ENCODE assay signal across 28 cellular contexts in the genomic region with DNA sequence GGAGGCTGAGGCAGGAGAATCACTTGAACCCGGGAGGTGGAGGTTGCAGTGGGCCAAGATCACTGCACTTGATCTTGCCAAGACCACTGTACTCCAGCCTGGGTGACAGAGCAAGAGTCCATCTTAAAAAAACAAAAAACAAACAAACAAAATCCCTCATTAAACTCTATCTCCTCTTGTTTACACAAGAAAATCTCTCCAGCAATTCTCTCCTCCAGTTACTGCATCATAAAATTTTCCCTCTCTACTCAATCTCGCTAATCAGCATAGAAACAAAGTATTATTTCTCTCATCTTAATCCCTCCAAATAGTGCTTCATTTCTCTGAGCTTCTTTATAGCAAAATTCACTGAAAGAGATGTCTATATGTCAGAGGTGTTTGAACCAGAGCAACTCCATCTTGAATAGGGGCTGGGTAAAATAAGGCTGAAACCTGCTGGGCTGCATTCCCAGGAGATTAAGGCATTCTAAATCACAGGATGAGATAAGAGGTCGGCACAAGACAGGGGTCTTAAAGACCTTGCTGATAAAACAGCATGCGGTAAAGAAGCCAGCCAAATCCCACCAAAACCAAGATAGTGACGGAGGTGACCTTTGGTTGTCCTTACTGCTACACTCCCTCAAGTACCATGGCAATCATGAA. TPM values are rescaled to one million over a fixed set of nuclear protein-coding genes. Genes with fewer than 3 reads are reported as not detected.
DNase-seq lines count a peak whose midpoint lies in the region; ATAC-seq and TF ChIP-seq lines count a peak whose summit lies in the region.
"Had no signal": no experiment of that assay in that cellular context is flagged by ENCODE, and none has a peak within 500 bp of the region (broad histone marks: within the 10 kb centered on the region; RNA-seq: fewer than 3 reads in every experiment).

No MANE protein-coding gene starts in this region.

- no peak overlapping the region for H2AFZ ChIP-seq in neural progenitor cell (replicated peaks)

- peaks cover 31% of the 10 kb centered on the region for H4K20me1 ChIP-seq in neural progenitor cell (ENCODE audit: low read depth)

- no peaks in the 10 kb centered on the region for H3K9me3 ChIP-seq in endodermal cell (ENCODE audit: control insufficient read depth, low read length)
- H3K9me3 ChIP-seq in neural progenitor cell (ENCODE audit: low read depth), result no peaks in the 10 kb centered on the region
- H3K9me3 ChIP-seq: SK-N-SH had no signal

- TF ChIP-seq CTCF in endodermal cell (conservative IDR thresholded peaks at IDR 0.05), result no peak
- TF ChIP-seq CTCF in neural progenitor cell (IDR thresholded peaks at IDR 0.05), result no peak

- H3K27ac ChIP-seq in endodermal cell (ENCODE audit: low read depth, low read length) (no peak overlapping the region), neural progenitor cell (no peak overlapping the region)
- H3K27ac ChIP-seq: 22Rv1 had no signal

- H3K9ac ChIP-seq in endodermal cell (ENCODE audit: extremely low read depth, low read length, poor library complexity, severe bottlenecking), result no peak overlapping the region
- H3K9ac ChIP-seq in neural progenitor cell, result no peak overlapping the region
- H3K9ac ChIP-seq: SK-N-SH had no signal

- peaks cover 13% of the 10 kb centered on the region for H3F3A ChIP-seq in neural progenitor cell (ENCODE audit: low read depth)

- no peak for ATAC-seq in HG02610 (IDR thresholded peaks at IDR 0.05; ENCODE audit: unreplicated experiment)
- ATAC-seq: HCT116, PC-3 had no signal

- H3K9me3 Mint-ChIP-seq in endodermal cell (no peaks in the 10 kb centered on the region), neural progenitor cell (peaks cover 13% of the 10 kb centered on the region)
- H3K9me3 Mint-ChIP-seq: CD14-positive monocyte; CD8-positive, alpha-beta memory T cell had no signal

- no peak overlapping the region for H3K4me3 Mint-ChIP-seq in endodermal cell
- no peak overlapping the region for H3K4me3 Mint-ChIP-seq in neural progenitor cell
- H3K4me3 Mint-ChIP-seq: B cell; CD14-positive monocyte; CD8-positive, alpha-beta memory T cell had no signal

- peaks cover 93% of the 10 kb centered on the region for H3K79me2 ChIP-seq in neural progenitor cell (ENCODE audit: low read depth)

- 40 to 64% methylated on average over 3 to 5 of the region's 5 CpGs for WGBS in endodermal cell (ENCODE audit: insufficient coverage in 1 of 2, insufficient read length in 1 of 2), 2 experiments

- no peak overlapping the region for H3K27ac Mint-ChIP-seq in endodermal cell
- no peak overlapping the region for H3K27ac Mint-ChIP-seq in neural progenitor cell
- H3K27ac Mint-ChIP-seq: B cell; CD14-positive monocyte; CD8-positive, alpha-beta memory T cell had no signal

- H3K4me3 ChIP-seq in endodermal cell (ENCODE audit: low read length) (no peak overlapping the region), neural progenitor cell (no peak overlapping the region)

- H3K36me3 Mint-ChIP-seq in endodermal cell (ENCODE audit: low read depth) (peaks cover 1% of the 10 kb centered on the region), neural progenitor cell (peaks cover 7% of the 10 kb centered on the region)
- H3K36me3 Mint-ChIP-seq: CD14-positive monocyte had no signal

- H3K4me2 ChIP-seq in neural progenitor cell, result peak overlapping the region; percentile 34
- H3K4me2 ChIP-seq: SK-N-SH had no signal

- DNase-seq in NCI-H82 (lab: John Stamatoyannopoulos, UW), result peak; percentile 13
- no peak for DNase-seq in NCI-H82 treated with DMSO at 0.1 percent for 48 hours (lab: John Stamatoyannopoulos, UW; ENCODE audit: unreplicated experiment)
- peak; percentile 37 for DNase-seq in LoVo (ENCODE audit: low spot score)
- DNase-seq in endodermal cell, result peak; percentile 77
- DNase-seq in neural progenitor cell (ENCODE audit: low spot score), result peak; percentile 59
- DNase-seq in NCI-H2107 (lab: John Stamatoyannopoulos, UW), result no peak
- DNase-seq in stimulated activated CD4-positive, alpha-beta T cell treated with anti-CD3 and anti-CD28 coated beads, Interleukin-2, amount 100 ng/mL, for 24 hours, result no peak
- DNase-seq: CD8-positive, alpha-beta memory T cell; DMS153; DND-41; KG1; NCI-H1048; NCI-H1417; NCI-H1694; NCI-H2081; NCI-H2171; NCI-H226; NCI-H510A; NCI-H748 treated with DMSO at 0.1 percent for 48 hours; NK-92 treated with Interleukin-12 subunit alpha and Interleukin-12 subunit beta, amount 100 ng/mL, for 24 hours; PC-3; SK-N-SH; SW 1271 had no signal

- H3K27me3 ChIP-seq in endodermal cell (ENCODE audit: control insufficient read depth, insufficient read depth, low read length, poor library complexity, severe bottlenecking) (no peaks in the 10 kb centered on the region), neural progenitor cell (no peaks in the 10 kb centered on the region)

- H3K4me1 Mint-ChIP-seq in endodermal cell (peaks cover 15% of the 10 kb centered on the region), neural progenitor cell (no peaks in the 10 kb centered on the region)
- H3K4me1 Mint-ChIP-seq: CD14-positive monocyte had no signal

- no peaks in the 10 kb centered on the region for H3K36me3 ChIP-seq in endodermal cell (ENCODE audit: control insufficient read depth, insufficient read depth, low read length)
- H3K36me3 ChIP-seq in neural progenitor cell, result no peaks in the 10 kb centered on the region

- H3K27me3 Mint-ChIP-seq in endodermal cell (ENCODE audit: insufficient read depth), result no peaks in the 10 kb centered on the region
- no peaks in the 10 kb centered on the region for H3K27me3 Mint-ChIP-seq in neural progenitor cell (ENCODE audit: insufficient read depth, low read depth)
- H3K27me3 Mint-ChIP-seq: B cell; CD8-positive, alpha-beta memory T cell had no signal

- H3K4me1 ChIP-seq in endodermal cell (ENCODE audit: control insufficient read depth, insufficient read depth, low read length), result no peaks in the 10 kb centered on the region
- H3K4me1 ChIP-seq in neural progenitor cell, result peaks cover 27% of the 10 kb centered on the region

RNA-seq across cellular contexts. Expression of a gene that starts 19.8 kb away (rescaled TPM):
- total RNA-seq in endodermal cell (10 to 100 TPM; 56.9 to 65.8 TPM), neural progenitor cell (ENCODE audit: low replicate concordance) (52.7 and 68.9 TPM in 2 replicates)
- polyA plus RNA-seq in endodermal cell (2013, experiment 1 of 2), result 51.5 TPM
- 46.6 TPM for polyA plus RNA-seq in endodermal cell (2013, experiment 2 of 2)

Comparison
In these comparisons a context has a peak if more than half of its experiments do, and no peak if none do; other contexts are left out.
1. DNase-seq: peak in NCI-H82 (single experiment), LoVo (single experiment), endodermal cell (single experiment) and neural progenitor cell (single experiment); none in NCI-H82 treated with DMSO at 0.1 percent for 48 hours (single experiment), NCI-H2107 (single experiment) and stimulated activated CD4-positive, alpha-beta T cell treated with anti-CD3 and anti-CD28 coated beads, Interleukin-2, amount 100 ng/mL, for 24 hours (0 of 2).